27 cellular contexts compared by ENCODE assay signal in genomic region chr5:87572611-87573010, GRCh38.
"Had no signal": no experiment of that assay in that cellular context is flagged by ENCODE, and none has a peak within 500 bp of the region (broad histone marks: within the 10 kb centered on the region; RNA-seq: fewer than 3 reads in every experiment).

No MANE protein-coding gene starts in this region.

- ATAC-seq: effector memory CD8-positive, alpha-beta T cell; esophagus mucosa; foreskin keratinocyte; gastrocnemius medialis; gastroesophageal sphincter; heart left ventricle; heart right ventricle had no signal

- DNase-seq: colonic mucosa; dermis blood vessel endothelial cell; dorsolateral prefrontal cortex; effector CD4-positive, alpha-beta T cell; effector CD8-positive, alpha-beta T cell; effector memory CD4-positive, alpha-beta T cell; effector memory CD8-positive, alpha-beta T cell; endodermal cell; erythroblast; esophagus squamous epithelium; foreskin fibroblast; foreskin keratinocyte; foreskin melanocyte; gastrocnemius medialis; glutamatergic neuron; head of caudate nucleus; heart left ventricle; heart right ventricle had no signal

- FAIRE-seq: colon, endometrium, endothelial cell of umbilical vein, frontal cortex had no signal

- H3K36me3 ChIP-seq: colonic mucosa, esophagus muscularis mucosa, esophagus squamous epithelium, gastrocnemius medialis, gastroesophageal sphincter, heart left ventricle, heart right ventricle had no signal

- H3K4me3 ChIP-seq: colonic mucosa, coronary artery, dorsolateral prefrontal cortex, esophagus muscularis mucosa, esophagus squamous epithelium, gastrocnemius medialis, gastroesophageal sphincter, heart left ventricle, heart right ventricle had no signal

- H3K27me3 ChIP-seq: colonic mucosa, dorsolateral prefrontal cortex, esophagus muscularis mucosa, esophagus squamous epithelium, foreskin keratinocyte, gastrocnemius medialis, gastroesophageal sphincter, heart left ventricle had no signal

- H3K27ac ChIP-seq: colonic mucosa, coronary artery, epithelial cell of prostate, esophagus muscularis mucosa, esophagus squamous epithelium, foreskin keratinocyte, gastrocnemius medialis, gastroesophageal sphincter, heart left ventricle, heart right ventricle had no signal

- H3K4me1 ChIP-seq: colonic mucosa, esophagus muscularis mucosa, esophagus squamous epithelium, foreskin keratinocyte, gastrocnemius medialis, gastroesophageal sphincter, heart left ventricle, heart right ventricle had no signal

- H3K9me3 ChIP-seq: colonic mucosa, esophagus muscularis mucosa, esophagus squamous epithelium, gastrocnemius medialis, gastroesophageal sphincter, heart left ventricle, heart right ventricle had no signal
